Comparison of ENCODE assay signal across 14 cellular contexts in the genomic region with DNA sequence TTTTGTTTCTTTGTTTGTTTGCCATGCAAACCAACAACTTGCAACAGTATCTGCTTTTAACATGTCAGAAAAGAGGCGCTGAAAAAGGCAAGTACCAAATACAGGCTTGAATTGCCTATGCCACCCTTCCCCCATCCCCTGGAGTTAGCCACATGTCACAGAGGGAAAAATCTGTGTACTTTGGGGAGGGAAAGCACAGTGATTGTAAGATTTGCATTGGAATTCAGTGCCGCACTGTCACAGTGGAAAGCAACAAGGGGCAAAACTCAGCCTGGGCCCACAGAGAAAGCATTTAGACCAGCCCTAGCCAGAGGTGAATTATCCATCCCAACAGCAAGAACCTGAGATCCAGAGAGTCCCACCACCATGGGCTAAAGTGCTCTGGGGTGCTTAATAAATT.
"Had no signal": no experiment of that assay in that cellular context is flagged by ENCODE, and none has a peak within 500 bp of the region (broad histone marks: within the 10 kb centered on the region; RNA-seq: fewer than 3 reads in every experiment).

No MANE protein-coding gene starts in this region.

- H3K4me3 ChIP-seq: breast epithelium, left lung, transverse colon had no signal

- H2AFZ ChIP-seq: parathyroid adenoma had no signal

- H3K27ac Mint-ChIP-seq: activated CD4-positive, alpha-beta memory T cell treated with anti-CD3 and anti-CD28 coated beads, Interleukin-2, amount 10 ng/mL, durations not matched to agents 7 days and 5 days; activated CD4-positive, alpha-beta T cell treated with anti-CD3 and anti-CD28 coated beads for 36 hours; memory B cell; stimulated activated naive B cell treated with anti-CD40 and anti-IgM and Interleukin-4, amounts not matched to agents 10 μg/mL and 1 μg/mL and 100 μg/mL, for 72 hours had no signal

- H3K27me3 Mint-ChIP-seq: activated CD4-positive, alpha-beta memory T cell treated with anti-CD3 and anti-CD28 coated beads, Interleukin-2, amount 10 ng/mL, durations not matched to agents 7 days and 5 days had no signal

- H3K4me1 Mint-ChIP-seq: activated CD4-positive, alpha-beta memory T cell treated with anti-CD3 and anti-CD28 coated beads, Interleukin-2, amount 10 ng/mL, durations not matched to agents 7 days and 5 days; activated CD4-positive, alpha-beta T cell treated with anti-CD3 and anti-CD28 coated beads for 36 hours had no signal

- H3K9ac ChIP-seq: parathyroid adenoma had no signal

- H3K36me3 Mint-ChIP-seq: memory B cell had no signal

- ATAC-seq: activated CD4-positive, alpha-beta T cell treated with anti-CD3 and anti-CD28 coated beads for 36 hours had no signal

- H3K9me3 Mint-ChIP-seq: activated CD4-positive, alpha-beta memory T cell treated with anti-CD3 and anti-CD28 coated beads, Interleukin-2, amount 10 ng/mL, durations not matched to agents 7 days and 5 days; memory B cell had no signal

- H3K4me1 ChIP-seq: breast epithelium, left lung, parathyroid adenoma, transverse colon had no signal

- DNase-seq: activated CD4-positive, alpha-beta memory T cell treated with anti-CD3 and anti-CD28 coated beads, Interleukin-2, amount 10 ng/mL, durations not matched to agents 7 days and 5 days; activated CD4-positive, alpha-beta T cell treated with anti-CD3 and anti-CD28 coated beads for 36 hours; activated naive CD4-positive, alpha-beta T cell; activated T-cell treated with anti-CD3 and anti-CD28 coated beads, Interleukin-2, amount 50 U/mL, for 48 hours; aorta; head of caudate nucleus; stimulated activated naive B cell treated with anti-CD40 and anti-IgM and Interleukin-4, amounts not matched to agents 10 μg/mL and 1 μg/mL and 100 μg/mL, for 72 hours; transverse colon had no signal

- H3K27ac ChIP-seq: breast epithelium, left lung, parathyroid adenoma, transverse colon, VCaP had no signal

- H3K79me2 ChIP-seq: parathyroid adenoma had no signal

- H3K27me3 ChIP-seq: breast epithelium, left lung, transverse colon had no signal

- H3K4me3 Mint-ChIP-seq: activated CD4-positive, alpha-beta memory T cell treated with anti-CD3 and anti-CD28 coated beads, Interleukin-2, amount 10 ng/mL, durations not matched to agents 7 days and 5 days; activated CD4-positive, alpha-beta T cell treated with anti-CD3 and anti-CD28 coated beads for 36 hours; memory B cell; nephron progenitor cell; stimulated activated naive B cell treated with anti-CD40 and anti-IgM and Interleukin-4, amounts not matched to agents 10 μg/mL and 1 μg/mL and 100 μg/mL, for 72 hours had no signal

- H3K36me3 ChIP-seq: breast epithelium, left lung, transverse colon had no signal

- H3K9me3 ChIP-seq: breast epithelium, left lung, transverse colon had no signal
